ENCODE assay signal across 1 cellular context in the genomic region with DNA sequence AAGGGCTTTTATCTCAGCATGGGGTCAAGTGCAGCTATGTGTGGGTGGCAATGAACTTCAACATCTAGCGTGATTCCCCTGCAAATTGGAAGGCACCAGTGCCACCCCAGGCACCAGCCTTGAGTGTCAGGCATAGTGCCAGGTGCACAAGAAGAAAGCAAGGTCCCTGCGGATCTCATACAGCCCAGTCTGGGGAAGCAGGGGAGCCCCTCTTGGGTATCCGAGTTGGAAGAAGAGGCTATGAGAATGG.
TF ChIP-seq lines count a peak whose summit lies in the region.

No MANE protein-coding gene starts in this region.

TF ChIP-seq in WTC11, 78 proteins besides CTCF, POLR2A, EP300 and RAD21 (continued from another document):
- TF ChIP-seq, protein P1, sequence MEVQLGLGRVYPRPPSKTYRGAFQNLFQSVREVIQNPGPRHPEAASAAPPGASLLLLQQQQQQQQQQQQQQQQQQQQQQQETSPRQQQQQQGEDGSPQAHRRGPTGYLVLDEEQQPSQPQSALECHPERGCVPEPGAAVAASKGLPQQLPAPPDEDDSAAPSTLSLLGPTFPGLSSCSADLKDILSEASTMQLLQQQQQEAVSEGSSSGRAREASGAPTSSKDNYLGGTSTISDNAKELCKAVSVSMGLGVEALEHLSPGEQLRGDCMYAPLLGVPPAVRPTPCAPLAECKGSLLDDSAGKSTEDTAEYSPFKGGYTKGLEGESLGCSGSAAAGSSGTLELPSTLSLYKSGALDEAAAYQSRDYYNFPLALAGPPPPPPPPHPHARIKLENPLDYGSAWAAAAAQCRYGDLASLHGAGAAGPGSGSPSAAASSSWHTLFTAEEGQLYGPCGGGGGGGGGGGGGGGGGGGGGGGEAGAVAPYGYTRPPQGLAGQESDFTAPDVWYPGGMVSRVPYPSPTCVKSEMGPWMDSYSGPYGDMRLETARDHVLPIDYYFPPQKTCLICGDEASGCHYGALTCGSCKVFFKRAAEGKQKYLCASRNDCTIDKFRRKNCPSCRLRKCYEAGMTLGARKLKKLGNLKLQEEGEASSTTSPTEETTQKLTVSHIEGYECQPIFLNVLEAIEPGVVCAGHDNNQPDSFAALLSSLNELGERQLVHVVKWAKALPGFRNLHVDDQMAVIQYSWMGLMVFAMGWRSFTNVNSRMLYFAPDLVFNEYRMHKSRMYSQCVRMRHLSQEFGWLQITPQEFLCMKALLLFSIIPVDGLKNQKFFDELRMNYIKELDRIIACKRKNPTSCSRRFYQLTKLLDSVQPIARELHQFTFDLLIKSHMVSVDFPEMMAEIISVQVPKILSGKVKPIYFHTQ (CRISPR knock-in tag; IDR thresholded peaks at IDR 0.05) = no peak
- TF ChIP-seq, protein P2, sequence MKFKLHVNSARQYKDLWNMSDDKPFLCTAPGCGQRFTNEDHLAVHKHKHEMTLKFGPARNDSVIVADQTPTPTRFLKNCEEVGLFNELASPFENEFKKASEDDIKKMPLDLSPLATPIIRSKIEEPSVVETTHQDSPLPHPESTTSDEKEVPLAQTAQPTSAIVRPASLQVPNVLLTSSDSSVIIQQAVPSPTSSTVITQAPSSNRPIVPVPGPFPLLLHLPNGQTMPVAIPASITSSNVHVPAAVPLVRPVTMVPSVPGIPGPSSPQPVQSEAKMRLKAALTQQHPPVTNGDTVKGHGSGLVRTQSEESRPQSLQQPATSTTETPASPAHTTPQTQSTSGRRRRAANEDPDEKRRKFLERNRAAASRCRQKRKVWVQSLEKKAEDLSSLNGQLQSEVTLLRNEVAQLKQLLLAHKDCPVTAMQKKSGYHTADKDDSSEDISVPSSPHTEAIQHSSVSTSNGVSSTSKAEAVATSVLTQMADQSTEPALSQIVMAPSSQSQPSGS (CRISPR knock-in tag; IDR thresholded peaks at IDR 0.05; ENCODE audit: borderline replicate concordance, low read depth) = no peak
- TF ChIP-seq IRF2 (CRISPR knock-in tag; IDR thresholded peaks at IDR 0.05; ENCODE audit: borderline replicate concordance, low read depth) (no peak), GRHL2 (CRISPR knock-in tag; IDR thresholded peaks at IDR 0.05; ENCODE audit: insufficient replicate concordance, severe bottlenecking) (no peak), RELA (CRISPR knock-in tag; IDR thresholded peaks at IDR 0.05; ENCODE audit: borderline replicate concordance) (no peak), HMGA2 (CRISPR knock-in tag; IDR thresholded peaks at IDR 0.05) (no peak), ZNF317 (CRISPR knock-in tag; IDR thresholded peaks at IDR 0.05; ENCODE audit: borderline replicate concordance, low read depth) (no peak)
- TF ChIP-seq, protein P3, sequence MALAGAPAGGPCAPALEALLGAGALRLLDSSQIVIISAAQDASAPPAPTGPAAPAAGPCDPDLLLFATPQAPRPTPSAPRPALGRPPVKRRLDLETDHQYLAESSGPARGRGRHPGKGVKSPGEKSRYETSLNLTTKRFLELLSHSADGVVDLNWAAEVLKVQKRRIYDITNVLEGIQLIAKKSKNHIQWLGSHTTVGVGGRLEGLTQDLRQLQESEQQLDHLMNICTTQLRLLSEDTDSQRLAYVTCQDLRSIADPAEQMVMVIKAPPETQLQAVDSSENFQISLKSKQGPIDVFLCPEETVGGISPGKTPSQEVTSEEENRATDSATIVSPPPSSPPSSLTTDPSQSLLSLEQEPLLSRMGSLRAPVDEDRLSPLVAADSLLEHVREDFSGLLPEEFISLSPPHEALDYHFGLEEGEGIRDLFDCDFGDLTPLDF (CRISPR knock-in tag; IDR thresholded peaks at IDR 0.05) = no peak
